In genomic region chr1:27624467-27625233, GRCh38 we compare ENCODE assay signal across 12 cellular contexts. TPM values are rescaled to one million over a fixed set of nuclear protein-coding genes. Genes with fewer than 3 reads are reported as not detected.
DNase-seq lines count a peak whose midpoint lies in the region; ATAC-seq lines count a peak whose summit lies in the region.
"Had no signal": no experiment of that assay in that cellular context is flagged by ENCODE, and none has a peak within 500 bp of the region (broad histone marks: within the 10 kb centered on the region; RNA-seq: fewer than 3 reads in every experiment).

No MANE protein-coding gene starts in this region.

- no peak overlapping the region for H2BK120ac ChIP-seq in mesendoderm (ENCODE audit: low read depth, low read length)

- no peak overlapping the region for H3K4me3 ChIP-seq in mesendoderm (ENCODE audit: low read length)

- H2AK5ac ChIP-seq in mesendoderm (ENCODE audit: low read length): no peak overlapping the region

- H3K18ac ChIP-seq in mesendoderm (ENCODE audit: low read length): no peak overlapping the region

- no peaks in the 10 kb centered on the region for H3K9me3 Mint-ChIP-seq in naive thymus-derived CD8-positive, alpha-beta T cell

- H3K27ac ChIP-seq in mesendoderm (ENCODE audit: low read depth, low read length): no peak overlapping the region
- H3K27ac ChIP-seq: 22Rv1 had no signal

- no peaks in the 10 kb centered on the region for H3K79me1 ChIP-seq in mesendoderm (ENCODE audit: low read length)

- H3K27me3 ChIP-seq in mesendoderm (ENCODE audit: insufficient read depth, low read length, poor library complexity): no peaks in the 10 kb centered on the region

- H3K36me3 Mint-ChIP-seq in naive thymus-derived CD8-positive, alpha-beta T cell: no peaks in the 10 kb centered on the region

- peak; percentile 53 for DNase-seq in DMS 273 (lab: John Stamatoyannopoulos, UW; ENCODE audit: unreplicated experiment)
- DNase-seq in DMS 273 treated with DMSO at 0.1 percent for 48 hours (lab: John Stamatoyannopoulos, UW): no peak
- DNase-seq in NCI-H510A (lab: John Stamatoyannopoulos, UW): peak; percentile 13
- no peak for DNase-seq in naive thymus-derived CD8-positive, alpha-beta T cell
- DNase-seq in mesendoderm: no peak
- DNase-seq in putamen (ENCODE audit: low spot score): no peak
- DNase-seq: activated CD4-positive, CD25-positive, alpha-beta regulatory T cell; activated effector memory CD4-positive, alpha-beta T cell treated with Interleukin-2 at 50 U/mL for 16 hours; NCI-H187 had no signal

- ATAC-seq in GM21447 (IDR thresholded peaks at IDR 0.05; ENCODE audit: unreplicated experiment) (peak; percentile 29), HG03139 (IDR thresholded peaks at IDR 0.05; ENCODE audit: unreplicated experiment) (no peak)
- peak; percentile 21 to 33 for ATAC-seq in naive thymus-derived CD8-positive, alpha-beta T cell

- H3K4ac ChIP-seq in mesendoderm (ENCODE audit: low read depth, low read length): no peak overlapping the region

- no peaks in the 10 kb centered on the region for H3K36me3 ChIP-seq in mesendoderm (ENCODE audit: control insufficient read depth, insufficient read depth, low read length)

- no peaks in the 10 kb centered on the region for H3K79me2 ChIP-seq in mesendoderm (ENCODE audit: control insufficient read depth, insufficient read depth, low read length)

- no peak overlapping the region for H2BK15ac ChIP-seq in mesendoderm (replicated peaks; ENCODE audit: low read depth)

- H3K4me3 Mint-ChIP-seq in naive thymus-derived CD8-positive, alpha-beta T cell: no peak overlapping the region

- H3K9ac ChIP-seq in mesendoderm (ENCODE audit: low read length): no peak overlapping the region

- no peak overlapping the region for H3K23ac ChIP-seq in mesendoderm (ENCODE audit: low read length)

- H3K4me1 ChIP-seq in mesendoderm (ENCODE audit: control insufficient read depth, low read depth, low read length): peaks cover 2% of the 10 kb centered on the region

- no CpG with 5 or more reads among the region's 7 CpGs for WGBS in mesendoderm (ENCODE audit: extremely low coverage, insufficient coverage, low lambda C conversion rate)

- POLR2A ChIA-PET in naive thymus-derived CD8-positive, alpha-beta T cell (lab: Charles Lee): interaction anchor here (0.8 to 4.8 kb wide), 4 partner anchors 11 to 37 kb away, joined by 5 to 31 read pairs (median 6); no protein-coding TSS in a partner anchor

- peaks cover 20 to 46% (median 30%) of the 10 kb centered on the region in 4 donors for H3K4me1 Mint-ChIP-seq in naive thymus-derived CD8-positive, alpha-beta T cell

- H3K27me3 Mint-ChIP-seq in naive thymus-derived CD8-positive, alpha-beta T cell: no peaks in the 10 kb centered on the region

- H2BK5ac ChIP-seq in mesendoderm (ENCODE audit: low read length): no peak overlapping the region

- H3K56ac ChIP-seq in mesendoderm (ENCODE audit: low read length): no peak overlapping the region

- no peak overlapping the region for H3K4me2 ChIP-seq in mesendoderm (ENCODE audit: low read length)

- no peak overlapping the region for H4K8ac ChIP-seq in mesendoderm (ENCODE audit: low read depth, low read length)

- H3K27ac Mint-ChIP-seq in naive thymus-derived CD8-positive, alpha-beta T cell: no peak overlapping the region

- H4K5ac ChIP-seq in mesendoderm (ENCODE audit: low read length): no peak overlapping the region

RNA-seq across cellular contexts. Expression of gene FGR, which starts 10.3 kb away (rescaled TPM):
- total RNA-seq in naive thymus-derived CD8-positive, alpha-beta T cell: 1 to 10 TPM; 2.0 to 2.3 TPM
- 10 to 100 TPM in 1 of 3 donors, 1 to 10 TPM in 2; 1.8 to 69.5 (median 3.3) TPM for polyA plus RNA-seq in naive thymus-derived CD8-positive, alpha-beta T cell
- 0.11 TPM for polyA plus RNA-seq in mesendoderm (2013, experiment 1 of 2)
- polyA plus RNA-seq in mesendoderm (2013, experiment 2 of 2): 0.08 TPM

RNA-seq across cellular contexts. Expression of gene AHDC1, which starts 20.7 kb away (rescaled TPM):
- total RNA-seq in naive thymus-derived CD8-positive, alpha-beta T cell: 10 to 100 TPM; 19.6 to 24.7 TPM
- 1 to 10 TPM in 2 of 3 donors, under 1 TPM in 1; 0.57 to 2.4 (median 1.0) TPM for polyA plus RNA-seq in naive thymus-derived CD8-positive, alpha-beta T cell
- 8.1 TPM for polyA plus RNA-seq in mesendoderm (2013, experiment 1 of 2)
- polyA plus RNA-seq in mesendoderm (2013, experiment 2 of 2): 8.0 TPM

RNA-seq across cellular contexts. Expression of gene IFI6, which starts 47.3 kb away (rescaled TPM):
- 10 to 100 TPM; 23.3 to 24.5 TPM for total RNA-seq in naive thymus-derived CD8-positive, alpha-beta T cell
- 100 to 1,000 TPM; 145 to 171 (median 146) TPM for polyA plus RNA-seq in naive thymus-derived CD8-positive, alpha-beta T cell
- 1.1 TPM for polyA plus RNA-seq in mesendoderm (2013, experiment 1 of 2)
- 1.4 TPM for polyA plus RNA-seq in mesendoderm (2013, experiment 2 of 2)

Comparison
In these comparisons a context has a peak if more than half of its experiments do, and no peak if none do; other contexts are left out.
1. DNase-seq: peak in DMS 273 (single experiment) and NCI-H510A (single experiment); none in DMS 273 treated with DMSO at 0.1 percent for 48 hours (single experiment), naive thymus-derived CD8-positive, alpha-beta T cell (0 of 10), mesendoderm (single experiment) and putamen (single experiment).